In the genomic region with DNA sequence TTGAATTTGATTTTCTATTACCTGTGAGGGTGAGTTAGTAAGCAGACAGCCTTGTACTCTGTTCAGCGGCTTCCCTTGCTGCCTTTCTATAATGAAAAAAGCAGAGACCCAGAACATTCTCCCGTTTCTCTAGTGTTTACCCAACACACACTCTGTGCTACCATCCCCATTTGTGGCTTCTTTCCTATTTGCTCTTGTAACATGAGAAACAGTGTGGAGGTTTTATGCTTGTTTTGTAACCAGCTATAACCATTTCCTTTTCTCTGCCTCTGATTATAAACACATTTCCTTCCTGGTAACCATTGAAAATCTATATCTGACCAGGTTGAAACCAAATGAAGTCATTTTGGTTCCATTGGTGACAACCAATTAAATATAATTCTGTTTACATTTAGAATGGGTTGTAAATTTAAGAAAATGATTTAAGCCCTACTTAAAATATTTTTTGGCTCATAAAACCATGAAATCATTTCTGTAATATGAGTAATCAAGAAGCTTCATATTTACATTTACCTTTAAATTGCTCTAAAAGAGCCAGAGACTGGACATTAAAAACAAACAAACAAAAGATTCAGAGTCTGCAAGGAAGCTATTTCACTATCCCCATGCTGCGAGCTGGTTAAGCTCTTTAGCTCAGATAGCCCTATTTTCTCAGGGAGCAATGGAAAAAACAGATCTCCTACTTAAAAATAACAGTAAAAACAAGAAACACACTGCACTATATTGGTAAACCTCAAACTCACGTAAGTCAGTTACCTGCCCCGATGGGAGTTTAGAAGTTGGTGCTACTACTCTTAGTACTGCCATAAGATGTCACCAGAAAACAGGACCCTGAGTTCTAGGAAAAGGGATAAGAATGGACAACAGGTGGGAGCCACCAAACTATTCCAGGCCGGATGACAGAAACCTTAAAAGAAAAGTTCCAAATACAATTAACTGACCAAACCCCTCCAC, we compare ENCODE assay signal across 8 cellular contexts.
DNase-seq lines count a peak whose midpoint lies in the region; ATAC-seq lines count a peak whose summit lies in the region.

No MANE protein-coding gene starts in this region.

- no peak overlapping the region for H3K4me3 Mint-ChIP-seq in activated CD4-positive, alpha-beta T cell treated with anti-CD3 and anti-CD28 coated beads, Interleukin-2, amount 10 ng/mL, durations not matched to agents 7 days and 5 days

- H3K27ac Mint-ChIP-seq in activated CD4-positive, alpha-beta T cell treated with anti-CD3 and anti-CD28 coated beads, Interleukin-2, amount 10 ng/mL, durations not matched to agents 7 days and 5 days: peak overlapping the region; percentile 78

- CTCF ChIA-PET in activated CD4-positive, alpha-beta T cell treated with anti-CD3 and anti-CD28 coated beads, Interleukin-2, amount 10 ng/mL, durations not matched to agents 7 days and 5 days (lab: Charles Lee): interaction anchor here (0.6 to 1.5 kb wide), 3 partner anchors 20 to 48 kb away, joined by 3 to 6 read pairs (median 3); no protein-coding TSS in a partner anchor

- POLR2A ChIA-PET in activated CD4-positive, alpha-beta T cell treated with anti-CD3 and anti-CD28 coated beads, Interleukin-2, amount 10 ng/mL, durations not matched to agents 7 days and 5 days (lab: Charles Lee): no interaction called here

- peaks cover 19% of the 10 kb centered on the region for H3K4me1 Mint-ChIP-seq in activated CD4-positive, alpha-beta T cell treated with anti-CD3 and anti-CD28 coated beads, Interleukin-2, amount 10 ng/mL, durations not matched to agents 7 days and 5 days

- no peaks in the 10 kb centered on the region for H3K36me3 Mint-ChIP-seq in activated CD4-positive, alpha-beta T cell treated with anti-CD3 and anti-CD28 coated beads, Interleukin-2, amount 10 ng/mL, durations not matched to agents 7 days and 5 days (ENCODE audit: low read depth)

- H3K27me3 Mint-ChIP-seq in activated CD4-positive, alpha-beta T cell treated with anti-CD3 and anti-CD28 coated beads, Interleukin-2, amount 10 ng/mL, durations not matched to agents 7 days and 5 days: no peaks in the 10 kb centered on the region

- ATAC-seq in HG03565 (IDR thresholded peaks at IDR 0.05; ENCODE audit: unreplicated experiment): no peak

- H3K9me3 Mint-ChIP-seq in activated CD4-positive, alpha-beta T cell treated with anti-CD3 and anti-CD28 coated beads, Interleukin-2, amount 10 ng/mL, durations not matched to agents 7 days and 5 days: no peaks in the 10 kb centered on the region

- no peak for DNase-seq in activated CD4-positive, alpha-beta T cell treated with anti-CD3 and anti-CD28 coated beads, Interleukin-2, amount 10 ng/mL, durations not matched to agents 7 days and 5 days
- DNase-seq in activated CD4-positive, alpha-beta T cell treated with anti-CD3 and anti-CD28 coated beads for 1 hour: no peak
- DNase-seq in NCI-H2081 (lab: John Stamatoyannopoulos, UW) (peak; percentile 80 to 95), dermis microvascular lymphatic vessel endothelial cell (ENCODE audit: low read depth in 2 of 2) (peak; percentile 52 to 93), smooth muscle cell of the brain vasculature (ENCODE audit: low read depth, low spot score) (peak; percentile 52), activated T-cell treated with anti-CD3 and anti-CD28 coated beads for 4 hours (no peak)
- no peak for DNase-seq in activated CD8-positive, alpha-beta memory T cell treated with anti-CD3 and anti-CD28 coated beads for 24 hours

Comparison
In these comparisons a context has a peak if more than half of its experiments do, and no peak if none do; other contexts are left out.
1. DNase-seq: peak in NCI-H2081 (2 of 2), dermis microvascular lymphatic vessel endothelial cell (2 of 2) and smooth muscle cell of the brain vasculature (single experiment); none in activated CD4-positive, alpha-beta T cell treated with anti-CD3 and anti-CD28 coated beads, Interleukin-2, amount 10 ng/mL, durations not matched to agents 7 days and 5 days (single experiment), activated CD4-positive, alpha-beta T cell treated with anti-CD3 and anti-CD28 coated beads for 1 hour (single experiment), activated CD8-positive, alpha-beta memory T cell treated with anti-CD3 and anti-CD28 coated beads for 24 hours (single experiment) and activated T-cell treated with anti-CD3 and anti-CD28 coated beads for 4 hours (single experiment).